In genomic region chr4:138996090-138996489, GRCh38 we compare ENCODE assay signal across 25 cellular contexts.
"Had no signal": no experiment of that assay in that cellular context is flagged by ENCODE, and none has a peak within 500 bp of the region (broad histone marks: within the 10 kb centered on the region; RNA-seq: fewer than 3 reads in every experiment).

No MANE protein-coding gene starts in this region.

- H3K27ac Mint-ChIP-seq: activated CD8-positive, alpha-beta T cell treated with anti-CD3 and anti-CD28 coated beads for 36 hours; activated naive CD8-positive, alpha-beta T cell treated with anti-CD3 and anti-CD28 coated beads, Interleukin-2, amount 10 ng/mL, durations not matched to agents 7 days and 5 days had no signal

- H3K4me2 ChIP-seq: KMS-11, SK-N-SH had no signal

- H3K27me3 ChIP-seq: adrenal gland, breast epithelium, Peyer's patch, SJCRH30 had no signal

- H3K9me3 ChIP-seq: adrenal gland, breast epithelium, Peyer's patch, SJCRH30, SK-N-SH had no signal

- H3K9ac ChIP-seq: KMS-11, SK-N-SH had no signal

- H3K4me3 Mint-ChIP-seq: activated CD8-positive, alpha-beta T cell treated with anti-CD3 and anti-CD28 coated beads for 36 hours; activated naive CD8-positive, alpha-beta T cell treated with anti-CD3 and anti-CD28 coated beads, Interleukin-2, amount 10 ng/mL, durations not matched to agents 7 days and 5 days had no signal

- H3K4me1 Mint-ChIP-seq: activated naive CD8-positive, alpha-beta T cell treated with anti-CD3 and anti-CD28 coated beads, Interleukin-2, amount 10 ng/mL, durations not matched to agents 7 days and 5 days had no signal

- H3K4me1 ChIP-seq: adrenal gland, breast epithelium, Peyer's patch, SJCRH30 had no signal

- DNase-seq: activated CD4-positive, alpha-beta T cell treated with anti-CD3 and anti-CD28 coated beads for 4 hours; activated CD8-positive, alpha-beta memory T cell treated with anti-CD3 and anti-CD28 coated beads, Interleukin-2, amount 50 U/mL, for 4 hours; activated CD8-positive, alpha-beta T cell treated with anti-CD3 and anti-CD28 coated beads for 36 hours; activated naive CD4-positive, alpha-beta T cell treated with anti-CD3 and anti-CD28 coated beads, Interleukin-2, amount 50 U/mL, for 16 hours; activated naive CD8-positive, alpha-beta T cell treated with anti-CD3 and anti-CD28 coated beads, Interleukin-2, amount 10 ng/mL, durations not matched to agents 7 days and 5 days; activated T-cell treated with anti-CD3 and anti-CD28 coated beads, Interleukin-2, amount 50 U/mL, for 1 hour; anterior cingulate cortex; NCI-H1092; NCI-H1417; NCI-H1694 treated with DMSO at 0.1 percent for 48 hours; NCI-H2029 treated with DMSO at 0.1 percent for 48 hours; NCI-H345; NCI-H510A; NCI-H526 treated with DMSO at 0.1 percent for 48 hours; Peyer's patch; Right ventricle myocardium superior; SJCRH30; SK-N-SH; T-helper 1 cell; WERI-Rb-1 had no signal

- ATAC-seq: activated CD4-positive, CD25-positive, alpha-beta regulatory T cell treated with anti-CD3 and anti-CD28 coated beads, Interleukin-2, amount 50 U/mL, for 24 hours; activated CD8-positive, alpha-beta T cell treated with anti-CD3 and anti-CD28 coated beads for 36 hours had no signal

- H3K36me3 ChIP-seq: adrenal gland, breast epithelium, Peyer's patch, SJCRH30, WERI-Rb-1 had no signal

- H3K9me2 ChIP-seq: SK-N-SH had no signal

- H3K27me3 Mint-ChIP-seq: activated CD8-positive, alpha-beta T cell treated with anti-CD3 and anti-CD28 coated beads for 36 hours had no signal

- H3K9me3 Mint-ChIP-seq: activated CD8-positive, alpha-beta T cell treated with anti-CD3 and anti-CD28 coated beads for 36 hours; activated naive CD8-positive, alpha-beta T cell treated with anti-CD3 and anti-CD28 coated beads, Interleukin-2, amount 10 ng/mL, durations not matched to agents 7 days and 5 days had no signal

- H3K4me3 ChIP-seq: adrenal gland, breast epithelium, Peyer's patch, SJCRH30 had no signal

- H3K27ac ChIP-seq: adrenal gland, breast epithelium, KMS-11, Peyer's patch, RWPE1, SJCRH30, WERI-Rb-1 had no signal

- H3K36me3 Mint-ChIP-seq: activated naive CD8-positive, alpha-beta T cell treated with anti-CD3 and anti-CD28 coated beads, Interleukin-2, amount 10 ng/mL, durations not matched to agents 7 days and 5 days had no signal
